8 cellular contexts compared by ENCODE assay signal in genomic region chr7:27188666-27189559, GRCh38. TPM values are rescaled to one million over a fixed set of nuclear protein-coding genes. Genes with fewer than 3 reads are reported as not detected.
DNase-seq lines count a peak whose midpoint lies in the region; ATAC-seq, FAIRE-seq and TF ChIP-seq lines count a peak whose summit lies in the region.
"Had no signal": no experiment of that assay in that cellular context is flagged by ENCODE, and none has a peak within 500 bp of the region (broad histone marks: within the 10 kb centered on the region; RNA-seq: fewer than 3 reads in every experiment).

No MANE protein-coding gene starts in this region.

- no peak for FAIRE-seq in keratinocyte (lab: Jason Lieb, UNC)
- no peak for FAIRE-seq in RCC 7860 (lab: Jason Lieb, UNC)

- H3K9me3 Mint-ChIP-seq in IgD-negative memory B cell = peaks cover 0 to 5% (median 0%) of the 10 kb centered on the region in 3 donors
- no peaks in the 10 kb centered on the region for H3K9me3 Mint-ChIP-seq in activated T-cell treated with anti-CD3 and anti-CD28 coated beads, Interleukin-2, amount 50 U/mL, for 72 hours
- no peaks in the 10 kb centered on the region for H3K9me3 Mint-ChIP-seq in stimulated activated memory B cell treated with anti-CD40 and anti-IgM and Interleukin-4, amounts not matched to agents 10 μg/mL and 1 μg/mL and 100 μg/mL, for 72 hours

- peak in 1 of 2 donors; percentile 8 for ATAC-seq in activated T-cell treated with anti-CD3 and anti-CD28 coated beads, Interleukin-2, amount 50 U/mL, for 72 hours (replicated peaks in 1 of 2)
- no peak for ATAC-seq in stimulated activated memory B cell treated with anti-CD40 and anti-IgM and Interleukin-4, amounts not matched to agents 10 μg/mL and 1 μg/mL and 100 μg/mL, for 72 hours
- ATAC-seq in HG03039 (IDR thresholded peaks at IDR 0.05; ENCODE audit: unreplicated experiment) = no peak
- ATAC-seq: HCT116 had no signal

- H3K4me2 ChIP-seq in keratinocyte (ENCODE audit: control insufficient read depth, extremely low read depth, insufficient read depth, low read depth, low read length) = peak overlapping the region; percentile 37

- no peak overlapping the region for H3K27ac ChIP-seq in keratinocyte (ENCODE audit: control insufficient read depth, insufficient read depth, low read length)

- peaks cover 3% of the 10 kb centered on the region for H3K36me3 Mint-ChIP-seq in IgD-negative memory B cell
- no peaks in the 10 kb centered on the region for H3K36me3 Mint-ChIP-seq in activated T-cell treated with anti-CD3 and anti-CD28 coated beads, Interleukin-2, amount 50 U/mL, for 72 hours (ENCODE audit: insufficient read depth in 2 of 2)
- no peaks in the 10 kb centered on the region for H3K36me3 Mint-ChIP-seq in stimulated activated memory B cell treated with anti-CD40 and anti-IgM and Interleukin-4, amounts not matched to agents 10 μg/mL and 1 μg/mL and 100 μg/mL, for 72 hours

- no peak for TF ChIP-seq CTCF in keratinocyte (optimal IDR thresholded peaks at IDR 0.05 in 1 of 3, IDR thresholded peaks at IDR 0.05 in 1 of 3, conservative IDR thresholded peaks at IDR 0.05 in 1 of 3; ENCODE audit: extremely low read depth in 1 of 3, insufficient read depth in 2 of 3, low read length in 3 of 3)

- H3K4me3 ChIP-seq in keratinocyte (ENCODE audit: control insufficient read depth in 2 of 3, extremely low read depth in 1 of 3, insufficient read depth in 2 of 3, low read depth in 1 of 3, low read length in 3 of 3) = peak overlapping the region in 1 of 3 experiments; percentile 38

- H3K36me3 ChIP-seq in keratinocyte (ENCODE audit: control insufficient read depth in 2 of 2, extremely low read depth in 1 of 2, insufficient read depth in 2 of 2, low read length in 2 of 2) = no peaks in the 10 kb centered on the region

- dilution Hi-C loops in keratinocyte (cut with MboI; ENCODE audit: extremely low pct_ligation_motif_present, low sequenced_read_pairs) = no loop called here

- peak in 1 of 2 donors; percentile 53 for DNase-seq in activated T-cell treated with anti-CD3 and anti-CD28 coated beads, Interleukin-2, amount 50 U/mL, for 72 hours
- DNase-seq in keratinocyte (ENCODE audit: low read depth, low spot score) = no peak
- no peak for DNase-seq in RCC 7860 (ENCODE audit: low spot score)
- DNase-seq in SW 1271 (lab: John Stamatoyannopoulos, UW) = no peak

- no peaks in the 10 kb centered on the region for H4K20me1 ChIP-seq in keratinocyte (ENCODE audit: control insufficient read depth, extremely low read depth, insufficient read depth, low read length)

- H3K27ac Mint-ChIP-seq in IgD-negative memory B cell = peak overlapping the region; percentile 78 to 98 (median 97)
- peak overlapping the region; percentile 46 for H3K27ac Mint-ChIP-seq in activated T-cell treated with anti-CD3 and anti-CD28 coated beads, Interleukin-2, amount 50 U/mL, for 72 hours
- no peak overlapping the region for H3K27ac Mint-ChIP-seq in stimulated activated memory B cell treated with anti-CD40 and anti-IgM and Interleukin-4, amounts not matched to agents 10 μg/mL and 1 μg/mL and 100 μg/mL, for 72 hours

- no peaks in the 10 kb centered on the region for H3K79me2 ChIP-seq in keratinocyte (ENCODE audit: control insufficient read depth, insufficient read depth, low read length)

- no peak overlapping the region for H3K9ac ChIP-seq in keratinocyte (ENCODE audit: control insufficient read depth, extremely low read depth, insufficient read depth, low read length)

- H3K27me3 ChIP-seq in keratinocyte (ENCODE audit: control insufficient read depth, extremely low read depth, insufficient read depth, low read length) = peaks cover 97% of the 10 kb centered on the region

- H2AFZ ChIP-seq in keratinocyte (ENCODE audit: control insufficient read depth, low read length) = no peak overlapping the region

- peaks cover 79% of the 10 kb centered on the region for H3K27me3 Mint-ChIP-seq in IgD-negative memory B cell
- peaks cover 88% of the 10 kb centered on the region for H3K27me3 Mint-ChIP-seq in activated T-cell treated with anti-CD3 and anti-CD28 coated beads, Interleukin-2, amount 50 U/mL, for 72 hours (ENCODE audit: low read depth)
- H3K27me3 Mint-ChIP-seq in stimulated activated memory B cell treated with anti-CD40 and anti-IgM and Interleukin-4, amounts not matched to agents 10 μg/mL and 1 μg/mL and 100 μg/mL, for 72 hours = peaks cover 92% of the 10 kb centered on the region

- peaks cover 10% of the 10 kb centered on the region for H3K4me1 ChIP-seq in keratinocyte (ENCODE audit: control insufficient read depth, extremely low read depth, insufficient read depth, low read length)

- H3K9me3 ChIP-seq in keratinocyte (ENCODE audit: control insufficient read depth, low read depth, low read length) = no peaks in the 10 kb centered on the region

- no peaks in the 10 kb centered on the region for H3K9me1 ChIP-seq in keratinocyte (ENCODE audit: control insufficient read depth, extremely low read depth, insufficient read depth, low read length)

- peaks cover 16 to 30% (median 19%) of the 10 kb centered on the region in 3 donors for H3K4me1 Mint-ChIP-seq in IgD-negative memory B cell
- H3K4me1 Mint-ChIP-seq in activated T-cell treated with anti-CD3 and anti-CD28 coated beads, Interleukin-2, amount 50 U/mL, for 72 hours (ENCODE audit: low read depth) = peaks cover 56% of the 10 kb centered on the region
- peaks cover 24% of the 10 kb centered on the region for H3K4me1 Mint-ChIP-seq in stimulated activated memory B cell treated with anti-CD40 and anti-IgM and Interleukin-4, amounts not matched to agents 10 μg/mL and 1 μg/mL and 100 μg/mL, for 72 hours

- peak overlapping the region; percentile 44 to 82 (median 78) for H3K4me3 Mint-ChIP-seq in IgD-negative memory B cell
- H3K4me3 Mint-ChIP-seq in activated T-cell treated with anti-CD3 and anti-CD28 coated beads, Interleukin-2, amount 50 U/mL, for 72 hours = peak overlapping the region; percentile 75 to 86
- peak overlapping the region; percentile 52 for H3K4me3 Mint-ChIP-seq in stimulated activated memory B cell treated with anti-CD40 and anti-IgM and Interleukin-4, amounts not matched to agents 10 μg/mL and 1 μg/mL and 100 μg/mL, for 72 hours

RNA-seq across cellular contexts. Expression of gene HOXA11, which starts 3.9 kb away (rescaled TPM):
- polyA plus RNA-seq in IgD-negative memory B cell = not detected
- under 1 TPM; 0.09 to 0.14 TPM for total RNA-seq in activated T-cell treated with anti-CD3 and anti-CD28 coated beads, Interleukin-2, amount 50 U/mL, for 72 hours
- polyA plus RNA-seq in keratinocyte = 0.07 to 0.18 TPM (median 0.14 TPM) in 3 replicates
- not detected for polyA plus RNA-seq in keratinocyte (2011; ENCODE audit: low read depth)
- 0.17 and 0.19 TPM in 2 replicates for polyA plus RNA-seq in keratinocyte (2011; cell fraction: cytosol; rRNA removed)
- polyA plus RNA-seq in keratinocyte (2011; cell fraction: nucleus; rRNA removed) = 0.13 TPM in 2 replicates
- 0.16 and 0.27 TPM in 2 replicates for polyA plus RNA-seq in keratinocyte (2012; ENCODE audit: low replicate concordance)
- not detected in 3 replicates for polyA minus RNA-seq in keratinocyte
- not detected for polyA minus RNA-seq in keratinocyte (2011; cell fraction: cytosol; rRNA and poly(A)+ RNA removed)
- not detected in 2 replicates for polyA minus RNA-seq in keratinocyte (2011; cell fraction: nucleus; rRNA and poly(A)+ RNA removed)

RNA-seq across cellular contexts. Expression of gene HOXA13, which starts 11.0 kb away (rescaled TPM):
- not detected for polyA plus RNA-seq in IgD-negative memory B cell
- not detected for total RNA-seq in activated T-cell treated with anti-CD3 and anti-CD28 coated beads, Interleukin-2, amount 50 U/mL, for 72 hours
- polyA plus RNA-seq in keratinocyte = not detected in 3 replicates
- polyA plus RNA-seq in keratinocyte (2011; ENCODE audit: low read depth) = not detected
- not detected in 2 replicates for polyA plus RNA-seq in keratinocyte (2011; cell fraction: cytosol; rRNA removed)
- not detected in 2 replicates for polyA plus RNA-seq in keratinocyte (2011; cell fraction: nucleus; rRNA removed)
- polyA plus RNA-seq in keratinocyte (2012; ENCODE audit: low replicate concordance) = not detected in 2 replicates
- not detected in 3 replicates for polyA minus RNA-seq in keratinocyte
- not detected for polyA minus RNA-seq in keratinocyte (2011; cell fraction: cytosol; rRNA and poly(A)+ RNA removed)
- not detected in 2 replicates for polyA minus RNA-seq in keratinocyte (2011; cell fraction: nucleus; rRNA and poly(A)+ RNA removed)

RNA-seq across cellular contexts. Expression of gene HOXA10, which starts 14.8 kb away (rescaled TPM):
- polyA plus RNA-seq in IgD-negative memory B cell = 0.70 TPM
- under 1 TPM; 0.19 to 0.26 TPM for total RNA-seq in activated T-cell treated with anti-CD3 and anti-CD28 coated beads, Interleukin-2, amount 50 U/mL, for 72 hours
- polyA plus RNA-seq in keratinocyte = 1.6 to 4.5 TPM (median 2.4 TPM) in 3 replicates
- polyA plus RNA-seq in keratinocyte (2011; ENCODE audit: low read depth) = 0.40 TPM
- 2.0 and 2.2 TPM in 2 replicates for polyA plus RNA-seq in keratinocyte (2011; cell fraction: cytosol; rRNA removed)
- 2.0 and 2.1 TPM in 2 replicates for polyA plus RNA-seq in keratinocyte (2011; cell fraction: nucleus; rRNA removed)
- polyA plus RNA-seq in keratinocyte (2012; ENCODE audit: low replicate concordance) = 2.5 and 9.5 TPM in 2 replicates
- 1.9 to 5.1 TPM (median 3.0 TPM) in 3 replicates for polyA minus RNA-seq in keratinocyte
- polyA minus RNA-seq in keratinocyte (2011; cell fraction: cytosol; rRNA and poly(A)+ RNA removed) = not detected
- 0.47 and 0.84 TPM in 2 replicates for polyA minus RNA-seq in keratinocyte (2011; cell fraction: nucleus; rRNA and poly(A)+ RNA removed)

RNA-seq across cellular contexts. Expression of gene HOXA9, which starts 23.6 kb away (rescaled TPM):
- polyA plus RNA-seq in IgD-negative memory B cell (0.20 TPM), keratinocyte (9.0 to 40.5 TPM (median 28.1 TPM) in 3 replicates)
- total RNA-seq in activated T-cell treated with anti-CD3 and anti-CD28 coated beads, Interleukin-2, amount 50 U/mL, for 72 hours = not detected
- 76.1 TPM for polyA plus RNA-seq in keratinocyte (2011; ENCODE audit: low read depth)
- polyA plus RNA-seq in keratinocyte (2011; cell fraction: cytosol; rRNA removed) = 20.4 and 23.2 TPM in 2 replicates
- 22.3 and 31.4 TPM in 2 replicates for polyA plus RNA-seq in keratinocyte (2011; cell fraction: nucleus; rRNA removed)
- polyA plus RNA-seq in keratinocyte (2012; ENCODE audit: low replicate concordance) = 21.1 and 27.0 TPM in 2 replicates
- polyA minus RNA-seq in keratinocyte = 1.5 to 5.7 TPM (median 4.0 TPM) in 3 replicates
- 9.4 TPM for polyA minus RNA-seq in keratinocyte (2011; cell fraction: cytosol; rRNA and poly(A)+ RNA removed)
- 2.2 and 3.8 TPM in 2 replicates for polyA minus RNA-seq in keratinocyte (2011; cell fraction: nucleus; rRNA and poly(A)+ RNA removed)

RNA-seq across cellular contexts. Expression of gene HOXA7, which starts 32.4 kb away (rescaled TPM):
- polyA plus RNA-seq in IgD-negative memory B cell (1.0 TPM), keratinocyte (3.8 to 13.5 TPM (median 8.1 TPM) in 3 replicates)
- total RNA-seq in activated T-cell treated with anti-CD3 and anti-CD28 coated beads, Interleukin-2, amount 50 U/mL, for 72 hours = not detected
- polyA plus RNA-seq in keratinocyte (2011; ENCODE audit: low read depth) = 4.9 TPM
- 7.4 and 9.8 TPM in 2 replicates for polyA plus RNA-seq in keratinocyte (2011; cell fraction: cytosol; rRNA removed)
- polyA plus RNA-seq in keratinocyte (2011; cell fraction: nucleus; rRNA removed) = 5.2 and 6.0 TPM in 2 replicates
- 3.9 and 14.3 TPM in 2 replicates for polyA plus RNA-seq in keratinocyte (2012; ENCODE audit: low replicate concordance)
- polyA minus RNA-seq in keratinocyte = 4.5 to 4.9 TPM (median 4.8 TPM) in 3 replicates
- 11.9 TPM for polyA minus RNA-seq in keratinocyte (2011; cell fraction: cytosol; rRNA and poly(A)+ RNA removed)
- 2.0 and 2.3 TPM in 2 replicates for polyA minus RNA-seq in keratinocyte (2011; cell fraction: nucleus; rRNA and poly(A)+ RNA removed)
